ENCODE assay signal across 9 cellular contexts in genomic region chr15:72141171-72142084, GRCh38. TPM values are rescaled to one million over a fixed set of nuclear protein-coding genes. Genes with fewer than 3 reads are reported as not detected.
DNase-seq lines count a peak whose midpoint lies in the region; ATAC-seq and TF ChIP-seq lines count a peak whose summit lies in the region.
"Had no signal": no experiment of that assay in that cellular context is flagged by ENCODE, and none has a peak within 500 bp of the region (broad histone marks: within the 10 kb centered on the region; RNA-seq: fewer than 3 reads in every experiment).

No MANE protein-coding gene starts in this region.

- intact Hi-C loops in posterior cingulate gyrus (cut with DNase I), result no loop called here

- TF ChIP-seq CTCF in omental fat pad (IDR thresholded peaks at IDR 0.05), result no peak

- peak overlapping the region; percentile 2 for H3K27ac Mint-ChIP-seq in activated T-cell treated with anti-CD3 and anti-CD28 coated beads, Interleukin-2, amount 50 U/mL, for 24 hours
- H3K27ac Mint-ChIP-seq in stimulated activated naive CD8-positive, alpha-beta T cell treated with anti-CD3 and anti-CD28 coated beads, Interleukin-15, amount 100 ng/mL, for 72 hours, result peak overlapping the region in 1 of 2 donors; percentile 80

- H3K4me1 Mint-ChIP-seq in activated T-cell treated with anti-CD3 and anti-CD28 coated beads, Interleukin-2, amount 50 U/mL, for 24 hours (ENCODE audit: low read depth), result peaks cover 4% of the 10 kb centered on the region
- H3K4me1 Mint-ChIP-seq in stimulated activated naive CD8-positive, alpha-beta T cell treated with anti-CD3 and anti-CD28 coated beads, Interleukin-15, amount 100 ng/mL, for 72 hours, result peaks cover 11% of the 10 kb centered on the region

- no peak overlapping the region for H3K4me3 Mint-ChIP-seq in activated T-cell treated with anti-CD3 and anti-CD28 coated beads, Interleukin-2, amount 50 U/mL, for 24 hours
- H3K4me3 Mint-ChIP-seq in stimulated activated naive CD8-positive, alpha-beta T cell treated with anti-CD3 and anti-CD28 coated beads, Interleukin-15, amount 100 ng/mL, for 72 hours, result no peak overlapping the region

- no peaks in the 10 kb centered on the region for H3K9me3 Mint-ChIP-seq in activated T-cell treated with anti-CD3 and anti-CD28 coated beads, Interleukin-2, amount 50 U/mL, for 24 hours
- H3K9me3 Mint-ChIP-seq in stimulated activated naive CD8-positive, alpha-beta T cell treated with anti-CD3 and anti-CD28 coated beads, Interleukin-15, amount 100 ng/mL, for 72 hours, result no peaks in the 10 kb centered on the region

- ATAC-seq in HG03066 (IDR thresholded peaks at IDR 0.05; ENCODE audit: low read depth, unreplicated experiment) (peak; percentile 100), omental fat pad (ENCODE audit: low FRiP score) (no peak)
- ATAC-seq in stimulated activated naive CD8-positive, alpha-beta T cell treated with anti-CD3 and anti-CD28 coated beads, Interleukin-15, amount 100 ng/mL, for 72 hours, result peak; percentile 90

- DNase-seq in activated T-cell treated with anti-CD3 and anti-CD28 coated beads, Interleukin-2, amount 50 U/mL, for 24 hours, result no peak
- DNase-seq in activated T-cell treated with anti-CD3 and anti-CD28 coated beads for 4 hours (no peak), UCSD-AML1 (lab: John Stamatoyannopoulos, UW; ENCODE audit: unreplicated experiment) (peak; percentile 15), omental fat pad (ENCODE audit: low spot score) (no peak), posterior cingulate gyrus (no peak)
- DNase-seq in stimulated activated naive CD8-positive, alpha-beta T cell treated with anti-CD3 and anti-CD28 coated beads, Interleukin-15, amount 100 ng/mL, for 72 hours, result peak in 1 of 2 donors; percentile 16
- DNase-seq in stimulated activated CD8-positive, alpha-beta memory T cell treated with anti-CD3 and anti-CD28 coated beads, Interleukin-4, amount 100 ng/mL, for 48 hours, result no peak

- no peaks in the 10 kb centered on the region for H3K36me3 Mint-ChIP-seq in activated T-cell treated with anti-CD3 and anti-CD28 coated beads, Interleukin-2, amount 50 U/mL, for 24 hours (ENCODE audit: low read depth)

- no peaks in the 10 kb centered on the region for H3K27me3 Mint-ChIP-seq in activated T-cell treated with anti-CD3 and anti-CD28 coated beads, Interleukin-2, amount 50 U/mL, for 24 hours
- peaks cover 8% of the 10 kb centered on the region for H3K27me3 Mint-ChIP-seq in stimulated activated naive CD8-positive, alpha-beta T cell treated with anti-CD3 and anti-CD28 coated beads, Interleukin-15, amount 100 ng/mL, for 72 hours

RNA-seq across cellular contexts. Expression of gene SENP8, which starts 23.2 kb away (rescaled TPM):
- total RNA-seq in omental fat pad, result 1 to 10 TPM in 3 of 4 donors, under 1 TPM in 1; 0.63 to 2.0 (median 1.0) TPM

RNA-seq across cellular contexts. Expression of gene MYO9A, which starts 23.5 kb away (rescaled TPM):
- 10 to 100 TPM; 31.6 to 82.9 (median 48.7) TPM for total RNA-seq in omental fat pad

RNA-seq across cellular contexts. Expression of gene GRAMD2A, which starts 56.2 kb away (rescaled TPM):
- total RNA-seq in omental fat pad, result under 1 TPM in 3 of 4 donors, not detected in 1; 0.19 to 0.46 (median 0.24) TPM
- total RNA-seq: lung microvascular endothelial cell had no signal
